22 cellular contexts compared by ENCODE assay signal in the genomic region with DNA sequence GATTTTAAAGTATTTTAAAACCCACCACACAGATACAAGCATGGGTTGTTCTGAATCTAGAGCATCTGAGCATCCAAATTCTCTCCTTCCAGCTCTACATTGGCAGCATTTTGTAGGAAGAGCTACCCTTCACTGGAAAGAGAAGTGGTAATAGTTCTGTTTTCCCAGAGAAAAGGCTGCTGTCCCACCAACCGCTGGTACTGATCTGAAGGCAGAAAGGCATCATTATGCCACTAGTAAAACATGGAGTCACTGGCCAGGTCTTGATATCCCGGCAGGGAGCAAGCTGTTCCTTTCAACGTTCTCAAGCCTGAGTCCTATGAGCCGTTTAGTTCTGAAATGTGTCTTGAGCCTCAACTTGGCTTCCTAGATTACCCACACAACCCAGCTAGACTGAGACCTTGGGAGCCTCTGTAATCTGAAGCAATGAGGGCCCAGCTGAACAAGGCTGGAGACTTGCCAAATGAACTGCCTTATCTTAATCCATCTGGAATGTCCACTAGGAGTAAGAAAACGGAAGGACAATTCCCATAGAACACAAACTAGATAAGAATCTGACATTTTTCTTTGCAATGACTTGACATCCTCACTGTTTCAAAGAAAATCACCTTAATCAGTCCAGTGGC.
DNase-seq lines count a peak whose midpoint lies in the region; ATAC-seq and TF ChIP-seq lines count a peak whose summit lies in the region.
"Had no signal": no experiment of that assay in that cellular context is flagged by ENCODE, and none has a peak within 500 bp of the region (broad histone marks: within the 10 kb centered on the region; RNA-seq: fewer than 3 reads in every experiment).

No MANE protein-coding gene starts in this region.

- ATAC-seq in GM18511 (IDR thresholded peaks at IDR 0.05; ENCODE audit: unreplicated experiment): no peak
- ATAC-seq: activated T-cell treated with anti-CD3 and anti-CD28 coated beads, Interleukin-2, amount 50 U/mL, for 4 hours; gastroesophageal sphincter; lower lobe of right lung; right cardiac atrium; stimulated activated naive CD8-positive, alpha-beta T cell treated with anti-CD3 and anti-CD28 coated beads, Interleukin-15, Interleukin-2, amounts not matched to agents 100 U/mL and 50 U/mL, for 24 hours had no signal

- TF ChIP-seq CTCF in GM10266 (IDR thresholded peaks at IDR 0.05; ENCODE audit: control insufficient read depth, insufficient read depth, low read depth, missing control alignments): no peak

- DNase-seq in A172 (ENCODE audit: low spot score): peak; percentile 82
- DNase-seq in ELR (ENCODE audit: low read depth): peak; percentile 30
- peak; percentile 31 for DNase-seq in LHCN-M2 (ENCODE audit: low read depth)
- DNase-seq in cerebellar cortex (ENCODE audit: low spot score): peak; percentile 28
- no peak for DNase-seq in NCI-H69 (lab: John Stamatoyannopoulos, UW)
- DNase-seq in OCI-M2 (lab: John Stamatoyannopoulos, UW; ENCODE audit: unreplicated experiment): no peak
- DNase-seq in GM10266 (ENCODE audit: extremely low spot score): no peak
- DNase-seq: activated CD4-positive, alpha-beta T cell treated with anti-CD3 and anti-CD28 coated beads for 4 hours; activated CD8-positive, alpha-beta memory T cell treated with anti-CD3 and anti-CD28 coated beads for 24 hours; activated naive CD4-positive, alpha-beta T cell treated with Interleukin-2 at 50 U/mL for 16 hours; activated T-cell treated with anti-CD3 and anti-CD28 coated beads, Interleukin-2, amount 50 U/mL, for 4 hours; amniotic stem cell; cortex of kidney; lower lobe of right lung; NCI-H1417; NCI-H2081 treated with DMSO at 0.1 percent for 48 hours; NCI-H446 treated with DMSO at 0.1 percent for 48 hours; Peyer's patch; right cardiac atrium; stimulated activated naive CD8-positive, alpha-beta T cell treated with anti-CD3 and anti-CD28 coated beads, Interleukin-15, Interleukin-2, amounts not matched to agents 100 U/mL and 50 U/mL, for 24 hours had no signal

Comparison
In these comparisons a context has a peak if more than half of its experiments do, and no peak if none do; other contexts are left out.
1. DNase-seq: peak in A172 (single experiment), ELR (single experiment), LHCN-M2 (single experiment) and cerebellar cortex (single experiment); none in NCI-H69 (single experiment), OCI-M2 (single experiment) and GM10266 (single experiment).